ENCODE assay signal across 8 cellular contexts in the genomic region with DNA sequence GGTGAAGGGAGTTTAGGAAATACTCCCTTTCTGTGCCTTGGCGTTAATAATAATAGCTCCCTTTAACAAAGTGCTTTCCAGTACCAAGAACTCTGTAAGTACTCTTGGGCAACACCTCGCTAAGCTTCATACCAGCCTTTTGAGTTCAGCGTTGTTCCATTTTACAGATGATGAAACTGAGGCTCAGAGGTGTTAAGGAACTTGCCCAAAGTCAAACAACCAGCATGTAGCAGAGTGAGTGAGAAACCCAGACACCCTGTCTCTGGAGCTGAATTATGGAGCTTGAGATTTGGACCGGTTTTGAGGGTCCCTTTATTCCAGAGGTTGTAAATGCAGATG. TPM values are rescaled to one million over a fixed set of nuclear protein-coding genes. Genes with fewer than 3 reads are reported as not detected.
DNase-seq lines count a peak whose midpoint lies in the region; TF ChIP-seq lines count a peak whose summit lies in the region.

No MANE protein-coding gene starts in this region.

- no peak for TF ChIP-seq EP300 in sigmoid colon (IDR thresholded peaks at IDR 0.05)

- no peaks in the 10 kb centered on the region for H3K27me3 ChIP-seq in sigmoid colon

- intact Hi-C loops in sigmoid colon (cut with DNase I), result no loop called here

- WGBS in sigmoid colon, 2 donors, result 33 to 41% methylated on average over 4 of the region's 4 CpGs

- H3K9me3 ChIP-seq in SK-N-MC (ENCODE audit: low read depth, low read length) (no peaks in the 10 kb centered on the region), sigmoid colon (no peaks in the 10 kb centered on the region)

- H3K4me1 ChIP-seq in sigmoid colon, result peaks cover 0 to 38% (median 33%) of the 10 kb centered on the region in 4 donors

- TF ChIP-seq CTCF in GM12875 (IDR thresholded peaks at IDR 0.05; ENCODE audit: borderline replicate concordance, insufficient read depth, low read depth, low read length), result no peak
- no peak for TF ChIP-seq CTCF in fibroblast of the aortic adventitia (IDR thresholded peaks at IDR 0.05; ENCODE audit: insufficient read depth, low read length)
- TF ChIP-seq CTCF in sigmoid colon (IDR thresholded peaks at IDR 0.05), result no peak
- no peak for TF ChIP-seq CTCF in GM10266 (IDR thresholded peaks at IDR 0.05; ENCODE audit: control insufficient read depth, insufficient read depth, low read depth, missing control alignments)

- no peak for TF ChIP-seq POLR2A in sigmoid colon (IDR thresholded peaks at IDR 0.05)

- no peak overlapping the region for H3K27ac ChIP-seq in SK-N-MC
- peak overlapping the region; percentile 78 to 91 (median 86) for H3K27ac ChIP-seq in sigmoid colon

- peak overlapping the region; percentile 78 for H3K9ac ChIP-seq in SK-N-MC (ENCODE audit: insufficient read length)

- H3K4me3 ChIP-seq in GM12875 (ENCODE audit: low read depth, low read length), result peak overlapping the region; percentile 79
- H3K4me3 ChIP-seq in SK-N-MC, result peak overlapping the region; percentile 96
- peak overlapping the region; percentile 99 for H3K4me3 ChIP-seq in fibroblast of the aortic adventitia (ENCODE audit: low read depth, low read length)
- H3K4me3 ChIP-seq in sigmoid colon, result peak overlapping the region; percentile 62 to 95 (median 93)

- no peak for DNase-seq in SK-N-MC (ENCODE audit: low read depth, low spot score)
- DNase-seq in fibroblast of the aortic adventitia (ENCODE audit: low read depth), result peak; percentile 7
- no peak for DNase-seq in sigmoid colon
- no peak for DNase-seq in stimulated activated CD4-positive, alpha-beta T cell treated with anti-CD3 and anti-CD28 coated beads, Interleukin-2, amount 100 ng/mL, for 48 hours
- no peak for DNase-seq in NCI-H748 (lab: John Stamatoyannopoulos, UW; ENCODE audit: unreplicated experiment)
- DNase-seq in NCI-H345 treated with DMSO at 0.1 percent for 48 hours (lab: John Stamatoyannopoulos, UW; ENCODE audit: unreplicated experiment), result no peak
- DNase-seq in GM10266 (ENCODE audit: extremely low spot score), result no peak

- H3K36me3 ChIP-seq in SK-N-MC (ENCODE audit: insufficient read depth, low read length), result peaks cover under 1% of the 10 kb centered on the region
- peaks cover 0 to 4% (median 0%) of the 10 kb centered on the region in 4 donors for H3K36me3 ChIP-seq in sigmoid colon

RNA-seq across cellular contexts. Expression of a gene that starts 0.6 kb away (rescaled TPM):
- 23.0 TPM in 2 replicates for total RNA-seq in fibroblast of the aortic adventitia (ENCODE audit: low replicate concordance)
- 10 to 100 TPM; 12.8 to 31.9 (median 16.2) TPM for total RNA-seq in sigmoid colon
- 10 to 100 TPM in 1 of 3 donors, 1 to 10 TPM in 2; 6.7 to 19.7 (median 7.2) TPM for polyA plus RNA-seq in sigmoid colon

RNA-seq across cellular contexts. Expression of a gene that starts 0.8 kb away (rescaled TPM):
- total RNA-seq in fibroblast of the aortic adventitia (ENCODE audit: low replicate concordance), result 62.8 and 71.8 TPM in 2 replicates
- 10 to 100 TPM; 35.0 to 74.2 (median 44.6) TPM for total RNA-seq in sigmoid colon
- 10 to 100 TPM in 2 of 3 donors, 1 to 10 TPM in 1; 9.0 to 37.5 (median 15.0) TPM for polyA plus RNA-seq in sigmoid colon
